Comparison of ENCODE assay signal across 26 cellular contexts in the genomic region with DNA sequence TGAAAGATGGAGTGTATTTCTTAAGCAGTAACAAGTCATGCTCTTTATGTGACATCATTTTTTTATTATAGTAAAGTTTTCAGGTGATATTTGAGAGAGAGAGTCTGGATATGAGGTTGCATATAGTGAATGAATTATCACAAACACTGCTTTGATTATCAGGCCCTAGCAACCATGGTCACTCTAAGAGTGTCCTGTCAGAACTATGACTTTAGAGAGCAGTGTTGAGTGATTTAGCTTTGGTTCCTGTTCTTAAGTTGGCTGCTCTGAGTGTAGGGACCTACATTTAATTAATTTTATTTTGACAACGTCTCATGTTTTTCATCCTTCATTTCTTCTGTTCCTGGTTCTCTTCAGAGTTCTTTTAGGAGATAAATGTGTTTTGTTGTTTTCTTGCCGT.
DNase-seq lines count a peak whose midpoint lies in the region; ATAC-seq and TF ChIP-seq lines count a peak whose summit lies in the region.
"Had no signal": no experiment of that assay in that cellular context is flagged by ENCODE, and none has a peak within 500 bp of the region (broad histone marks: within the 10 kb centered on the region; RNA-seq: fewer than 3 reads in every experiment).

No MANE protein-coding gene starts in this region.

- H3K27ac Mint-ChIP-seq in activated T-helper 1 cell treated with anti-CD3 and anti-CD28 coated beads, Interleukin-12 subunit alpha, Interleukin-12 subunit beta, Interleukin-2, Interleukin-4 antibody, amounts not matched to agents 30 ng/mL and 10 ng/mL and 1 ng/mL, durations not matched to agents 14 hours and 24 hours and 36 hours = no peak overlapping the region
- H3K27ac Mint-ChIP-seq: activated CD8-positive, alpha-beta T cell treated with anti-CD3 and anti-CD28 coated beads for 36 hours; CD4-positive, alpha-beta T cell; neural progenitor cell; progenitor cell of endocrine pancreas; stimulated activated naive CD8-positive, alpha-beta T cell treated with anti-CD3 and anti-CD28 coated beads, Interleukin-15, Interleukin-2, amounts not matched to agents 100 ng/mL and 50 ng/mL, for 24 hours had no signal

- no peak overlapping the region for H3K4me3 ChIP-seq in OCI-LY3 (ENCODE audit: low read length)
- H3K4me3 ChIP-seq: heart left ventricle, neural progenitor cell, tibial artery had no signal

- H3K9me3 ChIP-seq in OCI-LY3 (ENCODE audit: insufficient read depth, low read length) = no peaks in the 10 kb centered on the region
- H3K9me3 ChIP-seq: heart left ventricle, tibial artery had no signal

- intact Hi-C loops in activated T-helper 1 cell treated with anti-CD3 and anti-CD28 coated beads, Interleukin-12 subunit alpha, Interleukin-12 subunit beta, Interleukin-2, Interleukin-4 antibody, amounts not matched to agents 30 ng/mL and 10 ng/mL and 1 ng/mL, durations not matched to agents 14 hours and 24 hours and 36 hours (cut with micrococcal nuclease) = no loop called here

- DNase-seq in DMS53 (lab: John Stamatoyannopoulos, UW) (peak; percentile 7), DMS53 treated with DMSO at 0.1 percent for 48 hours (lab: John Stamatoyannopoulos, UW; ENCODE audit: unreplicated experiment) (no peak), erythroblast (lab: John Stamatoyannopoulos, UW) (no peak), midbrain (lab: John Stamatoyannopoulos, UW) (no peak), NCI-H1105 (lab: John Stamatoyannopoulos, UW) (no peak)
- no peak for DNase-seq in activated T-helper 1 cell treated with anti-CD3 and anti-CD28 coated beads, Interleukin-12 subunit alpha, Interleukin-12 subunit beta, Interleukin-2, Interleukin-4 antibody, amounts not matched to agents 30 ng/mL and 10 ng/mL and 1 ng/mL, durations not matched to agents 14 hours and 24 hours and 36 hours (ENCODE audit: low spot score)
- DNase-seq: activated CD4-positive, CD25-positive, alpha-beta regulatory T cell; activated CD8-positive, alpha-beta T cell treated with anti-CD3 and anti-CD28 coated beads for 36 hours; activated gamma-delta T cell; CD4-positive, alpha-beta T cell; heart left ventricle; NCI-H1694; NCI-H2171 treated with DMSO at 0.1 percent for 48 hours; NCI-H526; stimulated activated CD4-positive, alpha-beta T cell treated with anti-CD3 and anti-CD28 coated beads, Interleukin-15, amount 100 ng/mL, for 24 hours; SW 1271; T1000; tibial artery had no signal

- H3K27me3 ChIP-seq in OCI-LY3 (ENCODE audit: low read depth, low read length) = no peaks in the 10 kb centered on the region
- H3K27me3 ChIP-seq: heart left ventricle, neural progenitor cell, tibial artery had no signal

- H3K27me3 Mint-ChIP-seq in activated T-helper 1 cell treated with anti-CD3 and anti-CD28 coated beads, Interleukin-12 subunit alpha, Interleukin-12 subunit beta, Interleukin-2, Interleukin-4 antibody, amounts not matched to agents 30 ng/mL and 10 ng/mL and 1 ng/mL, durations not matched to agents 14 hours and 24 hours and 36 hours (ENCODE audit: insufficient read depth) = no peaks in the 10 kb centered on the region
- H3K27me3 Mint-ChIP-seq: activated CD8-positive, alpha-beta T cell treated with anti-CD3 and anti-CD28 coated beads for 36 hours; CD4-positive, alpha-beta T cell; progenitor cell of endocrine pancreas; stimulated activated naive CD8-positive, alpha-beta T cell treated with anti-CD3 and anti-CD28 coated beads, Interleukin-15, Interleukin-2, amounts not matched to agents 100 ng/mL and 50 ng/mL, for 24 hours had no signal

- H2AFZ ChIP-seq in OCI-LY3 (ENCODE audit: low read depth, low read length) = no peak overlapping the region; the same call in 1 of the 2 replicates
- H2AFZ ChIP-seq: neural progenitor cell had no signal

- H3K79me2 ChIP-seq in OCI-LY3 (ENCODE audit: low read length) = no peaks in the 10 kb centered on the region

- peak; percentile 50 for ATAC-seq in HG03103 (IDR thresholded peaks at IDR 0.05; ENCODE audit: low read depth, unreplicated experiment)
- ATAC-seq: activated CD8-positive, alpha-beta T cell treated with anti-CD3 and anti-CD28 coated beads for 36 hours; heart left ventricle; Right ventricle myocardium inferior; sciatic nerve had no signal

- H3K4me1 ChIP-seq in OCI-LY3 (ENCODE audit: low read length) = no peaks in the 10 kb centered on the region
- H3K4me1 ChIP-seq: heart left ventricle, tibial artery had no signal

- no peaks in the 10 kb centered on the region for H3K9me3 Mint-ChIP-seq in activated T-helper 1 cell treated with anti-CD3 and anti-CD28 coated beads, Interleukin-12 subunit alpha, Interleukin-12 subunit beta, Interleukin-2, Interleukin-4 antibody, amounts not matched to agents 30 ng/mL and 10 ng/mL and 1 ng/mL, durations not matched to agents 14 hours and 24 hours and 36 hours
- H3K9me3 Mint-ChIP-seq: neural progenitor cell; stimulated activated naive CD8-positive, alpha-beta T cell treated with anti-CD3 and anti-CD28 coated beads, Interleukin-15, Interleukin-2, amounts not matched to agents 100 ng/mL and 50 ng/mL, for 24 hours had no signal

- H3K4me2 ChIP-seq in OCI-LY3 (ENCODE audit: low read length) = no peak overlapping the region
- H3K4me2 ChIP-seq: neural progenitor cell had no signal

- H3K36me3 ChIP-seq in OCI-LY3 (replicated peaks; ENCODE audit: low read depth, low read length) = no peaks in the 10 kb centered on the region
- H3K36me3 ChIP-seq: heart left ventricle, neural progenitor cell, tibial artery had no signal

- no peaks in the 10 kb centered on the region for H4K20me1 ChIP-seq in OCI-LY3 (ENCODE audit: insufficient read depth, low read length)

- H3K4me1 Mint-ChIP-seq in activated T-helper 1 cell treated with anti-CD3 and anti-CD28 coated beads, Interleukin-12 subunit alpha, Interleukin-12 subunit beta, Interleukin-2, Interleukin-4 antibody, amounts not matched to agents 30 ng/mL and 10 ng/mL and 1 ng/mL, durations not matched to agents 14 hours and 24 hours and 36 hours (ENCODE audit: low read depth) = no peaks in the 10 kb centered on the region
- H3K4me1 Mint-ChIP-seq: neural progenitor cell had no signal

- TF ChIP-seq POLR2A in erythroblast (IDR thresholded peaks at IDR 0.05; ENCODE audit: low read length) = no peak

- no peaks in the 10 kb centered on the region for H3K36me3 Mint-ChIP-seq in activated T-helper 1 cell treated with anti-CD3 and anti-CD28 coated beads, Interleukin-12 subunit alpha, Interleukin-12 subunit beta, Interleukin-2, Interleukin-4 antibody, amounts not matched to agents 30 ng/mL and 10 ng/mL and 1 ng/mL, durations not matched to agents 14 hours and 24 hours and 36 hours (ENCODE audit: low read depth)
- H3K36me3 Mint-ChIP-seq: neural progenitor cell had no signal

- no peak overlapping the region for H3K9ac ChIP-seq in OCI-LY3 (ENCODE audit: low read length)
- H3K9ac ChIP-seq: neural progenitor cell had no signal

- no peak overlapping the region for H3K27ac ChIP-seq in OCI-LY3 (ENCODE audit: low read length)
- H3K27ac ChIP-seq: 22Rv1, heart left ventricle, neural progenitor cell, tibial artery had no signal

- H3K4me3 Mint-ChIP-seq in activated T-helper 1 cell treated with anti-CD3 and anti-CD28 coated beads, Interleukin-12 subunit alpha, Interleukin-12 subunit beta, Interleukin-2, Interleukin-4 antibody, amounts not matched to agents 30 ng/mL and 10 ng/mL and 1 ng/mL, durations not matched to agents 14 hours and 24 hours and 36 hours = no peak overlapping the region
- H3K4me3 Mint-ChIP-seq: activated CD8-positive, alpha-beta T cell treated with anti-CD3 and anti-CD28 coated beads for 36 hours; CD4-positive, alpha-beta T cell; neural progenitor cell; stimulated activated naive CD8-positive, alpha-beta T cell treated with anti-CD3 and anti-CD28 coated beads, Interleukin-15, Interleukin-2, amounts not matched to agents 100 ng/mL and 50 ng/mL, for 24 hours had no signal

- peak; percentile 10; the same call in 1 of the 2 replicates for TF ChIP-seq CTCF in OCI-LY3 (IDR thresholded peaks at IDR 0.05; ENCODE audit: low read depth, low read length)
